ENCODE assay signal across 8 cellular contexts in genomic region chr14:80954771-80955299, GRCh38. TPM values are rescaled to one million over a fixed set of nuclear protein-coding genes. Genes with fewer than 3 reads are reported as not detected.
A peak's percentile ranks its signal among the peaks of the same experiment; 100 is the strongest.
DNase-seq lines count a peak whose midpoint lies in the region; TF ChIP-seq lines count a peak whose summit lies in the region.

No MANE protein-coding gene starts in this region.

- TF ChIP-seq CTCF in LNCAP (IDR thresholded peaks at IDR 0.05), result peak; percentile 75

- in situ Hi-C loops in SK-MEL-5 (cut with HindIII; ENCODE audit: low pct_unique_long_range_greater_than_20kb, low sequenced_read_pairs), result no loop called here

- H3K36me3 Mint-ChIP-seq in activated naive CD4-positive, alpha-beta T cell treated with anti-CD3 and anti-CD28 coated beads, Interleukin-2, amount 10 ng/mL, durations not matched to agents 7 days and 5 days, result peaks cover 16% of the 10 kb centered on the region

- peak overlapping the region; percentile 90 for H3K4me3 Mint-ChIP-seq in activated naive CD4-positive, alpha-beta T cell treated with anti-CD3 and anti-CD28 coated beads, Interleukin-2, amount 10 ng/mL, durations not matched to agents 7 days and 5 days

- CTCF ChIA-PET in activated naive CD4-positive, alpha-beta T cell treated with anti-CD3 and anti-CD28 coated beads, Interleukin-2, amount 10 ng/mL, durations not matched to agents 7 days and 5 days (lab: Charles Lee), result interaction anchor here (0.7 to 5.9 kb wide), 11 partner anchors 11 to 258 kb away, joined by 3 to 115 read pairs (median 6); partner anchors contain the start of gene CEP128

- H3K27ac ChIP-seq in substantia nigra (ENCODE audit: low read depth, low read length, poor library complexity, severe bottlenecking), result no peak overlapping the region

- no peaks in the 10 kb centered on the region for H3K9me3 Mint-ChIP-seq in activated naive CD4-positive, alpha-beta T cell treated with anti-CD3 and anti-CD28 coated beads, Interleukin-2, amount 10 ng/mL, durations not matched to agents 7 days and 5 days

- H3K27ac Mint-ChIP-seq in activated naive CD4-positive, alpha-beta T cell treated with anti-CD3 and anti-CD28 coated beads, Interleukin-2, amount 10 ng/mL, durations not matched to agents 7 days and 5 days, result peak overlapping the region; percentile 93

- H3K27me3 Mint-ChIP-seq in activated naive CD4-positive, alpha-beta T cell treated with anti-CD3 and anti-CD28 coated beads, Interleukin-2, amount 10 ng/mL, durations not matched to agents 7 days and 5 days, result peaks cover 15% of the 10 kb centered on the region

- H3K4me1 Mint-ChIP-seq in activated naive CD4-positive, alpha-beta T cell treated with anti-CD3 and anti-CD28 coated beads, Interleukin-2, amount 10 ng/mL, durations not matched to agents 7 days and 5 days, result peaks cover 52% of the 10 kb centered on the region

- DNase-seq in NCI-H1436 (lab: John Stamatoyannopoulos, UW) (peak; percentile 77), NCI-H1436 treated with DMSO at 0.1 percent for 48 hours (lab: John Stamatoyannopoulos, UW) (no peak), SK-MEL-5 (ENCODE audit: low read depth, low spot score) (peak; percentile 82), glomerular visceral epithelial cell (ENCODE audit: extremely low spot score) (peak; percentile 84), non-pigmented ciliary epithelial cell (ENCODE audit: low read depth) (peak; percentile 27), substantia nigra (lab: John Stamatoyannopoulos, UW) (peak in 47 of 49 donors; percentile 14 to 83 (median 64))
- peak; percentile 83 for DNase-seq in activated naive CD4-positive, alpha-beta T cell treated with anti-CD3 and anti-CD28 coated beads, Interleukin-2, amount 10 ng/mL, durations not matched to agents 7 days and 5 days

RNA-seq across cellular contexts. Expression of gene TSHR, which starts 0.6 kb away (rescaled TPM):
- not detected in 2 replicates for total RNA-seq in SK-MEL-5 (2014; rRNA removed; shearing (Covaris generic))
- 0.19 TPM in 1 of 2 replicates, not detected in the other for polyA plus RNA-seq in SK-MEL-5 (2015; cell fraction: cytosol; rRNA removed)
- not detected in 2 replicates for polyA plus RNA-seq in SK-MEL-5 (2015; cell fraction: nucleus; rRNA removed)

RNA-seq across cellular contexts. Expression of gene CEP128, which starts 13.3 kb away (rescaled TPM):
- total RNA-seq in SK-MEL-5 (2014; rRNA removed; shearing (Covaris generic)), result 1.6 and 1.7 TPM in 2 replicates
- 2.4 and 2.9 TPM in 2 replicates for polyA plus RNA-seq in SK-MEL-5 (2015; cell fraction: cytosol; rRNA removed)
- polyA plus RNA-seq in SK-MEL-5 (2015; cell fraction: nucleus; rRNA removed), result 9.9 and 14.1 TPM in 2 replicates
